8 cellular contexts compared by ENCODE assay signal in the genomic region with DNA sequence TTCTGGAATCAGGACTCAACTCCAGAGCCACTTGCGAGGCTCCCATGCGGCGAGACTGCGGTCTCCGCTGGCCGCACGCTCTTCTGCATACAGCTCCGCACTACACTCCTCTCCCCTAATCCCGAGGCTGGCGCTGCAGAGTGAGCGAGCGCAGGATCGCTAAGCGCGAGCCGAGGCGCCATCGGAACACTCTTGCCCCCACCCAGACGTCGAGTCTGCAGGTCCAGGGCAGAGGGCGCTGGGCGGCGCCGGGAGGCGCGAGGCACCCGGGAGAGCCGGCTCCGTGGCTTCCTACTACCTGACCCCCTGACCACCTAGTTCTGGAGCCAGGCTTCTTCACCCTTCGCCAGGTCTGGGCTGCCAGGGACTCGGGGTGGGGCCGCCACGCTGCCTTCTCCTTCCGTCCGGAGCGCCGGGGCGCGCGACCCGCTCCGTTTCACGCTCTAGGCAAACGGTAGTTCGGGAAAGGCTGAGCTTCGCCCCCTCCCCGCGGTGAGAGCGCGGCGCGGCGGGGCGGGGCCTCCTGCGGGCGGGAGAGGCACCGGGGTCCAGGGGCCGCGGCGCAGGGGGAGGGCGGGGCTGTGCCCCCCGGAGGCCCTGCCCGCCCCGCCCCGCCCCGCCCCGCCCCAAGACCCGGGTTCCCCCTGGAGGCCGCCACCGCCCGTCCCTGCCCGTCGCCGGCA. TPM values are rescaled to one million over a fixed set of nuclear protein-coding genes. Genes with fewer than 3 reads are reported as not detected.
A peak's percentile ranks its signal among the peaks of the same experiment; 100 is the strongest.
DNase-seq lines count a peak whose midpoint lies in the region; ATAC-seq and TF ChIP-seq lines count a peak whose summit lies in the region.

No MANE protein-coding gene starts in this region.

- H3K79me2 ChIP-seq in SK-N-SH (ENCODE audit: insufficient read depth), result peaks cover 9% of the 10 kb centered on the region; the same call in 1 of the 2 replicates

- intact Hi-C loops in vagina (cut with DNase I), result no loop called here

- H3K27me3 ChIP-seq in SK-N-SH (ENCODE audit: insufficient read depth) (no peaks in the 10 kb centered on the region), cardiac muscle cell (no peaks in the 10 kb centered on the region), vagina (no peaks in the 10 kb centered on the region)

- no peaks in the 10 kb centered on the region for H3K36me3 Mint-ChIP-seq in activated naive CD8-positive, alpha-beta T cell treated with anti-CD3 and anti-CD28 coated beads, Interleukin-2, amount 50 U/mL, for 24 hours (ENCODE audit: low read depth)
- H3K36me3 Mint-ChIP-seq in osteocyte (ENCODE audit: unreplicated experiment), result no peaks in the 10 kb centered on the region

- ATAC-seq in activated naive CD8-positive, alpha-beta T cell treated with anti-CD3 and anti-CD28 coated beads, Interleukin-2, amount 50 U/mL, for 24 hours, result peak; percentile 77

- peaks cover 5 to 34% of the 10 kb centered on the region in 2 experiments; a peak in 3 of 4 replicates for H3K4me1 ChIP-seq in SK-N-SH (ENCODE audit: control insufficient read depth in 1 of 2, insufficient read depth in 2 of 2, low read depth in 1 of 2, low read length in 1 of 2)
- H3K4me1 ChIP-seq in cardiac muscle cell (ENCODE audit: low read depth), result peaks cover 4% of the 10 kb centered on the region
- H3K4me1 ChIP-seq in vagina, result peaks cover 32% of the 10 kb centered on the region

- H3K9me3 ChIP-seq in SK-N-SH, result no peaks in the 10 kb centered on the region
- H3K9me3 ChIP-seq in cardiac muscle cell (ENCODE audit: low read depth), result no peaks in the 10 kb centered on the region
- no peaks in the 10 kb centered on the region for H3K9me3 ChIP-seq in vagina

- DNase-seq in GDM1 (lab: John Stamatoyannopoulos, UW) (peak; percentile 20), H4 (ENCODE audit: low spot score) (peak; percentile 73), M059J (ENCODE audit: low read depth) (peak; percentile 89), SK-N-SH (peak; percentile 98), cardiac muscle cell (ENCODE audit: low read depth in 1 of 2, low spot score in 1 of 2) (peak; percentile 82 to 89), osteocyte (ENCODE audit: extremely low spot score, unreplicated experiment) (peak; percentile 89), vagina (ENCODE audit: extremely low spot score in 2 of 2) (no peak)
- peak; percentile 57 for DNase-seq in activated naive CD8-positive, alpha-beta T cell treated with anti-CD3 and anti-CD28 coated beads, Interleukin-2, amount 50 U/mL, for 24 hours

- no peak for TF ChIP-seq EP300 in SK-N-SH (IDR thresholded peaks at IDR 0.05; ENCODE audit: borderline replicate concordance in 1 of 2, low read depth in 1 of 2, low read length in 1 of 2)

- H3K9ac ChIP-seq in SK-N-SH, result peak overlapping the region; percentile 89

- H2AFZ ChIP-seq in SK-N-SH (ENCODE audit: low read depth), result peak overlapping the region; percentile 82

- H4K20me1 ChIP-seq in SK-N-SH (ENCODE audit: insufficient read depth), result no peaks in the 10 kb centered on the region

- H3K4me3 ChIP-seq in SK-N-SH (ENCODE audit: low read depth in 2 of 2, low read length in 1 of 2) (peak overlapping the region; percentile 72 to 77), cardiac muscle cell (peak overlapping the region; percentile 49), vagina (peak overlapping the region; percentile 78 to 82)

- H3K27me3 Mint-ChIP-seq in activated naive CD8-positive, alpha-beta T cell treated with anti-CD3 and anti-CD28 coated beads, Interleukin-2, amount 50 U/mL, for 24 hours, result peaks cover 27% of the 10 kb centered on the region
- no peaks in the 10 kb centered on the region for H3K27me3 Mint-ChIP-seq in osteocyte (ENCODE audit: unreplicated experiment)

- no peaks in the 10 kb centered on the region for H3K9me2 ChIP-seq in SK-N-SH

- WGBS in SK-N-SH (ENCODE audit: low lambda C conversion rate), result 3% methylated on average over 37 of the region's 74 CpGs

- no peak; the same call in 1 of the 2 replicates for TF ChIP-seq RAD21 in SK-N-SH (IDR thresholded peaks at IDR 0.05; ENCODE audit: low read length)

- peaks cover 54% of the 10 kb centered on the region for H3F3A ChIP-seq in SK-N-SH (replicated peaks; ENCODE audit: insufficient read depth)

- peak overlapping the region; percentile 73 to 91 for H3K27ac ChIP-seq in SK-N-SH (ENCODE audit: low read depth in 2 of 2, low read length in 1 of 2)
- peak overlapping the region; percentile 76 for H3K27ac ChIP-seq in cardiac muscle cell
- peak overlapping the region; percentile 95 for H3K27ac ChIP-seq in vagina

- peak in 1 of 2 donors; percentile 34 for TF ChIP-seq POLR2A in vagina (IDR thresholded peaks at IDR 0.05)

- peak; percentile 23 for TF ChIP-seq CTCF in SK-N-SH (IDR thresholded peaks at IDR 0.05)
- TF ChIP-seq CTCF in cardiac muscle cell (IDR thresholded peaks at IDR 0.05; ENCODE audit: low read depth, low read length), result no peak
- TF ChIP-seq CTCF in osteocyte (IDR thresholded peaks at IDR 0.05), result peak; percentile 23
- no peak for TF ChIP-seq CTCF in vagina (IDR thresholded peaks at IDR 0.05)

- peak overlapping the region; percentile 78 for H3K4me3 Mint-ChIP-seq in activated naive CD8-positive, alpha-beta T cell treated with anti-CD3 and anti-CD28 coated beads, Interleukin-2, amount 50 U/mL, for 24 hours
- peak overlapping the region; percentile 80 for H3K4me3 Mint-ChIP-seq in osteocyte (ENCODE audit: unreplicated experiment)

- POLR2A ChIA-PET in SK-N-SH (lab: Yijun Ruan, JAX), result interaction anchor here (0.6 to 1.7 kb wide), 11 partner anchors 9 to 173 kb away, joined by 3 to 22 read pairs (median 4); a partner anchor contains a TSS

- peaks cover 31% of the 10 kb centered on the region for H3K4me1 Mint-ChIP-seq in activated naive CD8-positive, alpha-beta T cell treated with anti-CD3 and anti-CD28 coated beads, Interleukin-2, amount 50 U/mL, for 24 hours
- H3K4me1 Mint-ChIP-seq in osteocyte (ENCODE audit: unreplicated experiment), result peaks cover 27% of the 10 kb centered on the region

- no peak overlapping the region for H3K27ac Mint-ChIP-seq in activated naive CD8-positive, alpha-beta T cell treated with anti-CD3 and anti-CD28 coated beads, Interleukin-2, amount 50 U/mL, for 24 hours
- peak overlapping the region; percentile 92 for H3K27ac Mint-ChIP-seq in osteocyte (ENCODE audit: unreplicated experiment)

- CTCF ChIA-PET in SK-N-SH (lab: Yijun Ruan, JAX), result interaction anchor here (0.6 to 2.1 kb wide), 11 partner anchors 15 to 95 kb away, joined by 3 to 7 read pairs (median 4); a partner anchor contains a TSS

- H3K4me2 ChIP-seq in SK-N-SH, result peak overlapping the region; percentile 96

- H3K36me3 ChIP-seq in SK-N-SH (replicated peaks in 1 of 2; ENCODE audit: control insufficient read depth in 1 of 2, insufficient read depth in 2 of 2, low read length in 1 of 2) (no peaks in the 10 kb centered on the region), cardiac muscle cell (no peaks in the 10 kb centered on the region), vagina (no peaks in the 10 kb centered on the region)

- H3K9me3 Mint-ChIP-seq in activated naive CD8-positive, alpha-beta T cell treated with anti-CD3 and anti-CD28 coated beads, Interleukin-2, amount 50 U/mL, for 24 hours, result peaks cover 4% of the 10 kb centered on the region
- H3K9me3 Mint-ChIP-seq in osteocyte (ENCODE audit: unreplicated experiment), result no peaks in the 10 kb centered on the region

TF ChIP-seq in SK-N-SH, 30 proteins besides CTCF, POLR2A, EP300 and RAD21 (continues in another document):
- TF ChIP-seq, protein P1, sequence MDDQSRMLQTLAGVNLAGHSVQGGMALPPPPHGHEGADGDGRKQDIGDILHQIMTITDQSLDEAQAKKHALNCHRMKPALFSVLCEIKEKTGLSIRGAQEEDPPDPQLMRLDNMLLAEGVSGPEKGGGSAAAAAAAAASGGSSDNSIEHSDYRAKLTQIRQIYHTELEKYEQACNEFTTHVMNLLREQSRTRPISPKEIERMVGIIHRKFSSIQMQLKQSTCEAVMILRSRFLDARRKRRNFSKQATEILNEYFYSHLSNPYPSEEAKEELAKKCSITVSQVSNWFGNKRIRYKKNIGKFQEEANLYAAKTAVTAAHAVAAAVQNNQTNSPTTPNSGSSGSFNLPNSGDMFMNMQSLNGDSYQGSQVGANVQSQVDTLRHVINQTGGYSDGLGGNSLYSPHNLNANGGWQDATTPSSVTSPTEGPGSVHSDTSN (IDR thresholded peaks at IDR 0.05), result no peak
- TF ChIP-seq TEAD4 (IDR thresholded peaks at IDR 0.05; ENCODE audit: borderline replicate concordance, insufficient read depth), result no peak
- TF ChIP-seq, protein P2, sequence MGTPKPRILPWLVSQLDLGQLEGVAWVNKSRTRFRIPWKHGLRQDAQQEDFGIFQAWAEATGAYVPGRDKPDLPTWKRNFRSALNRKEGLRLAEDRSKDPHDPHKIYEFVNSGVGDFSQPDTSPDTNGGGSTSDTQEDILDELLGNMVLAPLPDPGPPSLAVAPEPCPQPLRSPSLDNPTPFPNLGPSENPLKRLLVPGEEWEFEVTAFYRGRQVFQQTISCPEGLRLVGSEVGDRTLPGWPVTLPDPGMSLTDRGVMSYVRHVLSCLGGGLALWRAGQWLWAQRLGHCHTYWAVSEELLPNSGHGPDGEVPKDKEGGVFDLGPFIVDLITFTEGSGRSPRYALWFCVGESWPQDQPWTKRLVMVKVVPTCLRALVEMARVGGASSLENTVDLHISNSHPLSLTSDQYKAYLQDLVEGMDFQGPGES (IDR thresholded peaks at IDR 0.05; ENCODE audit: low read depth, low read length), result no peak
- no peak for TF ChIP-seq GATA2 (CRISPR knock-in tag; IDR thresholded peaks at IDR 0.05)
- no peak for TF ChIP-seq MEF2A (IDR thresholded peaks at IDR 0.05; ENCODE audit: borderline replicate concordance, low read depth)
- TF ChIP-seq TAF1 (IDR thresholded peaks at IDR 0.05; ENCODE audit: borderline replicate concordance, low read depth, low read length), result peak; percentile 7; the same call in 1 of the 2 replicates
- TF ChIP-seq SMC3 (IDR thresholded peaks at IDR 0.05; ENCODE audit: low read depth, low read length), result no peak

RNA-seq across cellular contexts. Expression of a gene that starts 5.4 kb away (rescaled TPM):
- 46.3 and 49.0 TPM in 2 replicates for total RNA-seq in H4 (2014; rRNA removed; shearing (Covaris generic))
- total RNA-seq in M059J (2014; rRNA removed; shearing (Covaris generic)), result 278 and 327 TPM in 2 replicates
- polyA plus RNA-seq in SK-N-SH (2012; rRNA removed) (169 and 199 TPM in 2 replicates), cardiac muscle cell (59.9 and 110 TPM in 2 replicates)
- polyA plus RNA-seq in SK-N-SH (2012; cell fraction: cytosol; rRNA removed), result 106 and 153 TPM in 2 replicates
- polyA plus RNA-seq in SK-N-SH (2012; cell fraction: nucleus; rRNA removed), result 205 and 241 TPM in 2 replicates
- total RNA-seq in cardiac muscle cell (46.3 and 95.3 TPM in 2 replicates), osteocyte (82.3 and 92.3 TPM in 2 replicates), vagina (72.7 TPM)

RNA-seq across cellular contexts. Expression of a gene that starts 44.2 kb away (rescaled TPM):
- 19.0 and 21.6 TPM in 2 replicates for total RNA-seq in H4 (2014; rRNA removed; shearing (Covaris generic))
- 11.6 and 19.7 TPM in 2 replicates for total RNA-seq in M059J (2014; rRNA removed; shearing (Covaris generic))
- 21.7 and 25.6 TPM in 2 replicates for polyA plus RNA-seq in SK-N-SH (2012; rRNA removed)
- polyA plus RNA-seq in SK-N-SH (2012; cell fraction: cytosol; rRNA removed), result 19.1 and 21.3 TPM in 2 replicates
- 36.9 and 52.4 TPM in 2 replicates for polyA plus RNA-seq in SK-N-SH (2012; cell fraction: nucleus; rRNA removed)
- 27.2 and 34.8 TPM in 2 replicates for total RNA-seq in cardiac muscle cell
- 61.3 and 72.2 TPM in 2 replicates for polyA plus RNA-seq in cardiac muscle cell
- 26.6 and 27.7 TPM in 2 replicates for total RNA-seq in osteocyte
- total RNA-seq in vagina, result 10.3 TPM

Comparison
In these comparisons a context has a peak if more than half of its experiments do, and no peak if none do; other contexts are left out.
1. DNase-seq: peak in GDM1 (single experiment), H4 (single experiment), M059J (single experiment), SK-N-SH (single experiment), activated naive CD8-positive, alpha-beta T cell treated with anti-CD3 and anti-CD28 coated beads, Interleukin-2, amount 50 U/mL, for 24 hours (single experiment), cardiac muscle cell (2 of 2) and osteocyte (single experiment); none in vagina (0 of 2).
2. CTCF ChIP-seq: peak in SK-N-SH (single experiment) and osteocyte (single experiment); none in cardiac muscle cell (single experiment) and vagina (0 of 3).
3. Peak in every context shown above with its lines, with median percentiles within 50 percentile points of each other: H3K27ac ChIP-seq and H3K4me3 ChIP-seq.